ENCODE assay signal across 1 cellular context in the genomic region with DNA sequence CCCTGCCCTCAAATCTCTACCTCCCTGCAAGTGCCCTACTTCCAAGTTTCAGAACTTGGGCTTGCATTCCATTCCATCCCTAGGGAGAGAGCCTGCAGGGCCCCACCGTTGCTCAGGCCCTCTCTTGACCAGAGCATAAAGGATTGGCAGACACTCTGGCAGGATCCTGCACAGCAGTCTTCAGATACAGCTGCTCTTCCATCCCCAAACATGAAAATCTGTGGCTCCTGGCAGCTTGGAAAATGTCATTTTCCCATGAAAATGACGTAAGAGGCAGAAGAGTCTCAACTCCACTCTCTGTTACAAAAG.
TF ChIP-seq lines count a peak whose summit lies in the region.

No MANE protein-coding gene starts in this region.

TF ChIP-seq in IMR-90, 13 proteins besides CTCF, POLR2A, EP300 and RAD21:
- no peak for TF ChIP-seq SMC3 (IDR thresholded peaks at IDR 0.05; ENCODE audit: low read depth, low read length)
- TF ChIP-seq, protein P1, sequence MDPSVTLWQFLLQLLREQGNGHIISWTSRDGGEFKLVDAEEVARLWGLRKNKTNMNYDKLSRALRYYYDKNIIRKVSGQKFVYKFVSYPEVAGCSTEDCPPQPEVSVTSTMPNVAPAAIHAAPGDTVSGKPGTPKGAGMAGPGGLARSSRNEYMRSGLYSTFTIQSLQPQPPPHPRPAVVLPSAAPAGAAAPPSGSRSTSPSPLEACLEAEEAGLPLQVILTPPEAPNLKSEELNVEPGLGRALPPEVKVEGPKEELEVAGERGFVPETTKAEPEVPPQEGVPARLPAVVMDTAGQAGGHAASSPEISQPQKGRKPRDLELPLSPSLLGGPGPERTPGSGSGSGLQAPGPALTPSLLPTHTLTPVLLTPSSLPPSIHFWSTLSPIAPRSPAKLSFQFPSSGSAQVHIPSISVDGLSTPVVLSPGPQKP (IDR thresholded peaks at IDR 0.05; ENCODE audit: borderline replicate concordance, low read depth, low read length), result no peak
- TF ChIP-seq, protein P2, sequence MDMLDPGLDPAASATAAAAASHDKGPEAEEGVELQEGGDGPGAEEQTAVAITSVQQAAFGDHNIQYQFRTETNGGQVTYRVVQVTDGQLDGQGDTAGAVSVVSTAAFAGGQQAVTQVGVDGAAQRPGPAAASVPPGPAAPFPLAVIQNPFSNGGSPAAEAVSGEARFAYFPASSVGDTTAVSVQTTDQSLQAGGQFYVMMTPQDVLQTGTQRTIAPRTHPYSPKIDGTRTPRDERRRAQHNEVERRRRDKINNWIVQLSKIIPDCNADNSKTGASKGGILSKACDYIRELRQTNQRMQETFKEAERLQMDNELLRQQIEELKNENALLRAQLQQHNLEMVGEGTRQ (IDR thresholded peaks at IDR 0.05; ENCODE audit: low read depth, low read length), result no peak
